In the genomic region with DNA sequence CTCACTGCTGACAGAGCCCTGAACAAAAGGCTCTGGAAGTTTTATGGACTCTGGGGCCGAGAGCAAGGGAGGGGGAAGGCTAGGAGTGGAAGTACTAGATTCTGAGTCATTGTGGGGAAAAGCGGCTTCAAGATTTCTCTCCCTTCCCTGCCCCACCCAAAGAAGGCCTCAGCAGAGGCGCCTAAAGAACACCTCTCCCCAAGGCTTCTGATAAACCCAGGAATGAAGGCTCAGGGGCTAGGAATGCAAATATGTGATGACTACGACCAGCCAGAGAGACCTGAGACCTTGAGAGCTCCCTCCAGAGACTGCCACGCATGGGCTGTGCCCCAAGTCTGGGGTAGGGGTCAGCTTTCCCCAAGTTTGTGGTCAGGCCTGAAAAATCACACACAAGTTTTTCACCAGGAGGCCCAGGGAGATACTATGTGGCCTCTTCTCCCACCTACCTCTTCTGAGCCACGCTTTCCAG, we compare ENCODE assay signal across 10 cellular contexts.
A peak's percentile ranks its signal among the peaks of the same experiment; 100 is the strongest.
DNase-seq lines count a peak whose midpoint lies in the region; ATAC-seq and TF ChIP-seq lines count a peak whose summit lies in the region.
"Had no signal": no experiment of that assay in that cellular context is flagged by ENCODE, and none has a peak within 500 bp of the region (broad histone marks: within the 10 kb centered on the region; RNA-seq: fewer than 3 reads in every experiment).

No MANE protein-coding gene starts in this region.

- H3K23me2 ChIP-seq in H9 (ENCODE audit: insufficient read length, low read depth, low read length, poor library complexity, severe bottlenecking) = peaks cover 3% of the 10 kb centered on the region

- CTCF ChIA-PET in SK-N-SH (lab: Yijun Ruan, JAX) = interaction anchor here (1.7 kb wide), 1 partner anchor 9 kb away, joined by 6 read pairs; no protein-coding TSS in a partner anchor

- no peak overlapping the region for H3K56ac ChIP-seq in H9 (ENCODE audit: insufficient read length, low read depth, low read length)

- TF ChIP-seq CTCF in H9 (conservative IDR thresholded peaks at IDR 0.05) = no peak
- no peak for TF ChIP-seq CTCF in SK-N-SH (IDR thresholded peaks at IDR 0.05)
- no peak for TF ChIP-seq CTCF in uterus (IDR thresholded peaks at IDR 0.05)

- H2BK5ac ChIP-seq in H9 (ENCODE audit: insufficient read length, low read length) = no peak overlapping the region

- H3K79me1 ChIP-seq in H9 (ENCODE audit: insufficient read depth, low read depth, low read length, poor library complexity, severe bottlenecking) = no peaks in the 10 kb centered on the region

- H3K4me1 Mint-ChIP-seq in H9 = peaks cover 47 to 53% of the 10 kb centered on the region in 2 experiments
- H3K4me1 Mint-ChIP-seq in stimulated activated memory B cell treated with anti-CD40 and anti-IgM and Interleukin-4, amounts not matched to agents 10 μg/mL and 1 μg/mL and 100 μg/mL, for 72 hours = peaks cover 60% of the 10 kb centered on the region

- no peaks in the 10 kb centered on the region for H3K36me3 Mint-ChIP-seq in H9 (ENCODE audit: insufficient read depth in 1 of 3, low read depth in 3 of 3)
- H3K36me3 Mint-ChIP-seq in stimulated activated memory B cell treated with anti-CD40 and anti-IgM and Interleukin-4, amounts not matched to agents 10 μg/mL and 1 μg/mL and 100 μg/mL, for 72 hours = no peaks in the 10 kb centered on the region

- no peak overlapping the region for H3K4ac ChIP-seq in H9 (ENCODE audit: low read depth, low read length)

- no peak overlapping the region for H2BK20ac ChIP-seq in H9 (ENCODE audit: low read depth, low read length, poor library complexity, severe bottlenecking)

- no peak overlapping the region for H4K8ac ChIP-seq in H9 (replicated peaks; ENCODE audit: insufficient read length, low read depth, low read length)

- H3K27ac Mint-ChIP-seq in H9 = peak overlapping the region; percentile 29 to 64 (median 63); a peak in 3 of 7 replicates
- H3K27ac Mint-ChIP-seq in stimulated activated memory B cell treated with anti-CD40 and anti-IgM and Interleukin-4, amounts not matched to agents 10 μg/mL and 1 μg/mL and 100 μg/mL, for 72 hours = peak overlapping the region; percentile 75

- no peaks in the 10 kb centered on the region for H3K9me3 ChIP-seq in H9 (ENCODE audit: control insufficient read depth, low read depth, low read length)
- no peaks in the 10 kb centered on the region for H3K9me3 ChIP-seq in SK-N-SH
- no peaks in the 10 kb centered on the region for H3K9me3 ChIP-seq in uterus
- H3K9me3 ChIP-seq: gastrocnemius medialis, testis had no signal

- no peak overlapping the region for H4K91ac ChIP-seq in H9 (ENCODE audit: insufficient read length, low read depth, low read length)

- H3K4me3 Mint-ChIP-seq in H9 = no peak overlapping the region
- no peak overlapping the region for H3K4me3 Mint-ChIP-seq in stimulated activated memory B cell treated with anti-CD40 and anti-IgM and Interleukin-4, amounts not matched to agents 10 μg/mL and 1 μg/mL and 100 μg/mL, for 72 hours

- no peak overlapping the region for H3K27ac ChIP-seq in H9 (ENCODE audit: insufficient read length, low read depth, low read length)
- peak overlapping the region; percentile 56 to 97 for H3K27ac ChIP-seq in SK-N-SH (ENCODE audit: low read depth in 2 of 2, low read length in 1 of 2)
- no peak overlapping the region for H3K27ac ChIP-seq in uterus
- H3K27ac ChIP-seq: gastrocnemius medialis, testis had no signal

- no peak overlapping the region for H2BK12ac ChIP-seq in H9 (ENCODE audit: insufficient read length, low read depth, low read length)

- WGBS in H9 (ENCODE audit: extremely low coverage, insufficient read length, low lambda C conversion rate) = no CpG with 5 or more reads among the region's 6 CpGs
- WGBS in SK-N-SH (ENCODE audit: low lambda C conversion rate) = 27% methylated on average over 4 of the region's 6 CpGs

- H3K14ac ChIP-seq in H9 (ENCODE audit: insufficient read depth, low read length) = no peak overlapping the region

- ATAC-seq in stimulated activated memory B cell treated with anti-CD40 and anti-IgM and Interleukin-4, amounts not matched to agents 10 μg/mL and 1 μg/mL and 100 μg/mL, for 72 hours = no peak
- no peak for ATAC-seq in HG02642 (IDR thresholded peaks at IDR 0.05; ENCODE audit: poor library complexity, unreplicated experiment)
- ATAC-seq: gastrocnemius medialis had no signal

- no peak for DNase-seq in H9
- DNase-seq in SK-N-SH = no peak
- DNase-seq in fibroblast of peridontal ligament (ENCODE audit: extremely low read depth) = peak; percentile 91
- DNase-seq in uterus = no peak
- no peak for DNase-seq in germinal center (ENCODE audit: low spot score)
- DNase-seq: gastrocnemius medialis, NCI-H69, testis had no signal

- H3K9ac ChIP-seq in H9 (ENCODE audit: extremely low read depth, insufficient read length, low read length) (no peak overlapping the region), SK-N-SH (peak overlapping the region; percentile 65)

- H4K5ac ChIP-seq in H9 (ENCODE audit: insufficient read length, low read depth, low read length) = no peak overlapping the region

- H2AK5ac ChIP-seq in H9 (ENCODE audit: insufficient read length, low read length) = no peak overlapping the region

- H3T11ph ChIP-seq in H9 (ENCODE audit: low read length) = no peak overlapping the region

- H3K9me2 ChIP-seq in SK-N-SH = no peaks in the 10 kb centered on the region

- POLR2A ChIA-PET in SK-N-SH (lab: Yijun Ruan, JAX) = no interaction called here

- no peak overlapping the region for H3K23ac ChIP-seq in H9 (ENCODE audit: insufficient read length, low read depth, low read length)

- H3K4me2 ChIP-seq in H9 (ENCODE audit: insufficient read depth, insufficient read length, low read length) (no peak overlapping the region), SK-N-SH (peak overlapping the region; percentile 58)

- no peak overlapping the region for H2BK120ac ChIP-seq in H9 (ENCODE audit: low read depth, low read length, poor library complexity, severe bottlenecking)

- TF ChIP-seq EP300 in SK-N-SH (IDR thresholded peaks at IDR 0.05; ENCODE audit: borderline replicate concordance in 1 of 2, low read depth in 1 of 2, low read length in 1 of 2) = peak in 1 of 2 experiments; percentile 57; a peak in 1 of 4 replicates

- H3K36me3 ChIP-seq in SK-N-SH (replicated peaks in 1 of 2; ENCODE audit: control insufficient read depth in 1 of 2, insufficient read depth in 2 of 2, low read length in 1 of 2) (no peaks in the 10 kb centered on the region), uterus (no peaks in the 10 kb centered on the region)
- H3K36me3 ChIP-seq: gastrocnemius medialis had no signal

- H2BK15ac ChIP-seq in H9 (ENCODE audit: low read depth, low read length) = no peak overlapping the region

- H4K20me1 ChIP-seq in H9 (ENCODE audit: control insufficient read depth, insufficient read depth, insufficient read length) (no peaks in the 10 kb centered on the region), SK-N-SH (ENCODE audit: insufficient read depth) (no peaks in the 10 kb centered on the region)

- no peaks in the 10 kb centered on the region for H3K27me3 ChIP-seq in H9 (ENCODE audit: insufficient read depth, low read length)
- H3K27me3 ChIP-seq in SK-N-SH (ENCODE audit: insufficient read depth) = no peaks in the 10 kb centered on the region
- no peaks in the 10 kb centered on the region for H3K27me3 ChIP-seq in uterus
- H3K27me3 ChIP-seq: gastrocnemius medialis, testis had no signal

- intact Hi-C loops in uterus (cut with DNase I; ENCODE audit: low total_unique reads) = no loop called here

- H3K79me2 ChIP-seq in H9 (ENCODE audit: insufficient read depth, low read length) (no peaks in the 10 kb centered on the region), SK-N-SH (ENCODE audit: insufficient read depth) (no peaks in the 10 kb centered on the region)

- H2AFZ ChIP-seq in H9 (ENCODE audit: low read length) (no peak overlapping the region), SK-N-SH (ENCODE audit: low read depth) (peak overlapping the region; percentile 59; the same call in 1 of the 2 replicates)

- H3K4me1 ChIP-seq in H9 (ENCODE audit: insufficient read depth, low read length) = no peaks in the 10 kb centered on the region; the same call in 1 of the 2 replicates
- H3K4me1 ChIP-seq in SK-N-SH (ENCODE audit: control insufficient read depth in 1 of 2, insufficient read depth in 2 of 2, low read depth in 1 of 2, low read length in 1 of 2) = peaks cover 54 to 59% of the 10 kb centered on the region in 2 experiments
- no peaks in the 10 kb centered on the region for H3K4me1 ChIP-seq in uterus

- H3K18ac ChIP-seq in H9 (ENCODE audit: insufficient read length, low read depth, low read length) = no peak overlapping the region

- no peaks in the 10 kb centered on the region; a peak in 1 of 5 replicates for H3K9me3 Mint-ChIP-seq in H9
- H3K9me3 Mint-ChIP-seq in stimulated activated memory B cell treated with anti-CD40 and anti-IgM and Interleukin-4, amounts not matched to agents 10 μg/mL and 1 μg/mL and 100 μg/mL, for 72 hours = no peaks in the 10 kb centered on the region

- TF ChIP-seq POLR2A in uterus (IDR thresholded peaks at IDR 0.05) = no peak

- no peak for TF ChIP-seq RAD21 in SK-N-SH (IDR thresholded peaks at IDR 0.05; ENCODE audit: low read length)

- H3F3A ChIP-seq in SK-N-SH (replicated peaks; ENCODE audit: insufficient read depth) = peaks cover 49% of the 10 kb centered on the region

- H3K27me3 Mint-ChIP-seq in H9 (ENCODE audit: low read depth) = peaks cover 17% of the 10 kb centered on the region
- H3K27me3 Mint-ChIP-seq in stimulated activated memory B cell treated with anti-CD40 and anti-IgM and Interleukin-4, amounts not matched to agents 10 μg/mL and 1 μg/mL and 100 μg/mL, for 72 hours = no peaks in the 10 kb centered on the region

- H3K4me3 ChIP-seq in SK-N-SH (ENCODE audit: low read depth in 2 of 2, low read length in 1 of 2) (no peak overlapping the region), uterus (no peak overlapping the region)
- H3K4me3 ChIP-seq: gastrocnemius medialis, testis had no signal

TF ChIP-seq in SK-N-SH, 30 proteins besides CTCF, POLR2A, EP300 and RAD21 (continues in another document):
- TF ChIP-seq NRF1 (IDR thresholded peaks at IDR 0.05; ENCODE audit: low read depth, low read length) = no peak
- TF ChIP-seq FOXM1 (IDR thresholded peaks at IDR 0.05; ENCODE audit: low read depth) = no peak
- TF ChIP-seq YY1 (IDR thresholded peaks at IDR 0.05; ENCODE audit: low read depth) = no peak
- TF ChIP-seq, protein P1, sequence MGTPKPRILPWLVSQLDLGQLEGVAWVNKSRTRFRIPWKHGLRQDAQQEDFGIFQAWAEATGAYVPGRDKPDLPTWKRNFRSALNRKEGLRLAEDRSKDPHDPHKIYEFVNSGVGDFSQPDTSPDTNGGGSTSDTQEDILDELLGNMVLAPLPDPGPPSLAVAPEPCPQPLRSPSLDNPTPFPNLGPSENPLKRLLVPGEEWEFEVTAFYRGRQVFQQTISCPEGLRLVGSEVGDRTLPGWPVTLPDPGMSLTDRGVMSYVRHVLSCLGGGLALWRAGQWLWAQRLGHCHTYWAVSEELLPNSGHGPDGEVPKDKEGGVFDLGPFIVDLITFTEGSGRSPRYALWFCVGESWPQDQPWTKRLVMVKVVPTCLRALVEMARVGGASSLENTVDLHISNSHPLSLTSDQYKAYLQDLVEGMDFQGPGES (IDR thresholded peaks at IDR 0.05; ENCODE audit: low read depth, low read length) = no peak

Comparison
In these comparisons a context has a peak if more than half of its experiments do, and no peak if none do; other contexts are left out.
1. H3K27ac ChIP-seq: peak in SK-N-SH (2 of 2); none in H9 (single experiment) and uterus (0 of 2).